1 cellular context compared by ENCODE assay signal in the genomic region with DNA sequence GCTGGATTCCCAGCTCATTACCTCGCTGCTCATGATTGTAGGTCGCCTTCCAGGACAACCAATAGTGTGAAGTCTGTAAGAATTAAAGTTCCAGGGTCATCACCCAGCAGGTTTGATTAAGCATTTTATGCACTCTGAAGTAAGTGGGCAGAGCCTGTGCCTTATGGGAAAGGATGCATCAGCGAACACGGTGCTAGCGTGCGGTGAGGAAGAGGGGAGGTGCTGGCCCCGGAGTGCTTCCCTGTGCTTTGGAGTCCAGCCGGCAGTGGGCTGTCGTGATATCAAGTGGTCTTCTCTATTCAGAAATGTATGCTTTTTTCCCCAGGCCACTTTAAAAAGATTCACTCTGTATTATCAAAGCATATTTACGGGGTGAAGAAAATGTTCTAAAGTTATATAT.
TF ChIP-seq lines count a peak whose summit lies in the region.

No MANE protein-coding gene starts in this region.

TF ChIP-seq in HepG2, 621 proteins besides CTCF, POLR2A, EP300 and RAD21 (continued from another document):
- no peak for TF ChIP-seq U2AF1 (optimal IDR thresholded peaks at IDR 0.05; ENCODE audit: low read depth, low read length)
